In the genomic region with DNA sequence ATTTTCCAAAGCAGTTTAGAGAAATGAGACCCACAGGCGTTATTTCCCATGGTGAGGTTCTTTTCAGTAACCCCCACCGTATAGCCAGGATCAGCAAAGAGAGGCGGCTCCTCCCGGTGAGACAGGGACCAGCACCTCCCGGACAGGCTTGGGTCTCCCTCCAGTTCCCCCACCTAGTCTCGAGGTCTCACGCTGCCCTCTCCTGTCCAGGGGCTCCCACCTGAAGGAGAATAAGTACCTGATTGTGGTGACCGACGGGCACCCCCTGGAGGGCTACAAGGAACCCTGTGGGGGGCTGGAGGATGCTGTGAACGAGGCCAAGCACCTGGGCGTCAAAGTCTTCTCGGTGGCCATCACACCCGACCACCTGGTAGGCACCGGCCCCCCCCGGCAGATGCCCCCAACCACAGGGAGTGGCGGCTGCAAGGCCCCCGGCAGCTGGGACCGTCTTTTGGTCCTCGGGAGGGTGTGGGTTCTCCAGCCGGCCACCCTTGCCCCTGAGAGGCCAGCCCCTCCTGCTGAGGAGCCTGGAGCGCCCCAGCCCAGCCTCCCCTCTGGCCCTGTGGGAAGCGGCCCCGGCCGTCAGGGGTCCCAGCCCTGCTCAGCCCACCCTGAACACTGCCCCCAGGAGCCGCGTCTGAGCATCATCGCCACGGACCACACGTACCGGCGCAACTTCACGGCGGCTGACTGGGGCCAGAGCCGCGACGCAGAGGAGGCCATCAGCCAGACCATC, we compare ENCODE assay signal across 17 cellular contexts. TPM values are rescaled to one million over a fixed set of nuclear protein-coding genes. Genes with fewer than 3 reads are reported as not detected.
DNase-seq lines count a peak whose midpoint lies in the region; ATAC-seq and TF ChIP-seq lines count a peak whose summit lies in the region.
"Had no signal": no experiment of that assay in that cellular context is flagged by ENCODE, and none has a peak within 500 bp of the region (broad histone marks: within the 10 kb centered on the region; RNA-seq: fewer than 3 reads in every experiment).

No MANE protein-coding gene starts in this region.

- intact Hi-C loops in Right ventricle myocardium inferior (cut with DNase I), result no loop called here
- intact Hi-C loops in cardiac septum (cut with DNase I), result no loop called here
- intact Hi-C loops in uterus (cut with DNase I; ENCODE audit: low total_unique reads), result no loop called here

- peak overlapping the region; percentile 25 for H3K9ac ChIP-seq in muscle layer of colon (ENCODE audit: low read length)

- DNase-seq in Right ventricle myocardium inferior (ENCODE audit: missing footprints), result peak; percentile 53
- DNase-seq in cardiac septum (ENCODE audit: low spot score), result no peak
- DNase-seq in coronary artery (ENCODE audit: low spot score), result no peak
- DNase-seq in uterus, result peak in 1 of 2 donors; percentile 16
- DNase-seq in activated T-cell treated with anti-CD3 and anti-CD28 coated beads, Interleukin-2, amount 50 U/mL, for 1 hour, result no peak
- DNase-seq in NCI-H187 (lab: John Stamatoyannopoulos, UW), result no peak
- DNase-seq: ACHN; activated CD4-positive, alpha-beta memory T cell treated with anti-CD3 and anti-CD28 coated beads for 36 hours; cerebellar nuclear complex; HFFc6; NCI-H2081; NCI-H510A had no signal

- no peak for TF ChIP-seq POLR2A in uterus (IDR thresholded peaks at IDR 0.05)
- no peak for TF ChIP-seq POLR2A in GM18505 (IDR thresholded peaks at IDR 0.05; ENCODE audit: borderline replicate concordance, extremely low read depth, insufficient read depth, insufficient read length)

- peaks cover 54% of the 10 kb centered on the region for H3K4me1 ChIP-seq in muscle layer of colon (ENCODE audit: insufficient read depth, low read length)
- peaks cover 0 to 6% of the 10 kb centered on the region in 2 donors for H3K4me1 ChIP-seq in uterus

- H3K9me3 ChIP-seq in muscle layer of colon (ENCODE audit: low read length) (no peaks in the 10 kb centered on the region), uterus (no peaks in the 10 kb centered on the region)
- H3K9me3 ChIP-seq: lower lobe of right lung had no signal

- peaks cover 60% of the 10 kb centered on the region for H3K36me3 ChIP-seq in muscle layer of colon (ENCODE audit: insufficient read depth, low read length)
- H3K36me3 ChIP-seq in uterus, result no peaks in the 10 kb centered on the region

- TF ChIP-seq CTCF in coronary artery (IDR thresholded peaks at IDR 0.05) (no peak), uterus (IDR thresholded peaks at IDR 0.05) (no peak)

- H3K27me3 ChIP-seq in muscle layer of colon (ENCODE audit: control insufficient read depth in 1 of 2, insufficient read depth in 2 of 2, low read length in 2 of 2) (no peaks in the 10 kb centered on the region), uterus (no peaks in the 10 kb centered on the region)

- peak overlapping the region; percentile 52 to 85 for H3K27ac ChIP-seq in coronary artery
- H3K27ac ChIP-seq in muscle layer of colon (ENCODE audit: low read depth, low read length), result peak overlapping the region; percentile 56
- peak overlapping the region; percentile 90 to 96 for H3K27ac ChIP-seq in uterus
- H3K27ac ChIP-seq: lower lobe of right lung had no signal

- ATAC-seq in Right ventricle myocardium inferior (no peak), GM18505 (IDR thresholded peaks at IDR 0.05; ENCODE audit: unreplicated experiment) (no peak)
- ATAC-seq: lower lobe of right lung; stimulated activated memory B cell treated with anti-CD40 and anti-IgM and Interleukin-4, amounts not matched to agents 10 μg/mL and 1 μg/mL and 100 μg/mL, for 72 hours; T-cell had no signal

- H3K4me3 ChIP-seq in coronary artery (no peak overlapping the region), muscle layer of colon (ENCODE audit: low read depth in 1 of 2, low read length in 2 of 2) (peak overlapping the region in 1 of 2 donors; percentile 39), uterus (no peak overlapping the region)
- H3K4me3 ChIP-seq: lower lobe of right lung had no signal

RNA-seq across cellular contexts. Expression of a gene that starts 4.9 kb away (rescaled TPM):
- total RNA-seq in Right ventricle myocardium inferior (228 TPM), cardiac septum (140 TPM), uterus (1,000 to 10,000 TPM in 1 of 4 donors, 100 to 1,000 TPM in 3; 621 to 1,160 (median 804) TPM)
